19 cellular contexts compared by ENCODE assay signal in genomic region chr6:4615891-4616290, GRCh38.
DNase-seq lines count a peak whose midpoint lies in the region; ATAC-seq and TF ChIP-seq lines count a peak whose summit lies in the region.
"Had no signal": no experiment of that assay in that cellular context is flagged by ENCODE, and none has a peak within 500 bp of the region (broad histone marks: within the 10 kb centered on the region; RNA-seq: fewer than 3 reads in every experiment).

No MANE protein-coding gene starts in this region.

- ATAC-seq in heart left ventricle (peak; percentile 49 to 81 (median 68)), psoas muscle (peak in 3 of 4 donors; percentile 30 to 65 (median 44)), HG02798 (IDR thresholded peaks at IDR 0.05; ENCODE audit: poor library complexity, unreplicated experiment) (no peak), GM19023 (IDR thresholded peaks at IDR 0.05; ENCODE audit: unreplicated experiment) (no peak)
- ATAC-seq: A549, SK-N-SH treated with all-trans-retinoic acid at 6 μM for 48 hours, WTC11 had no signal

- TF ChIP-seq POLR2A in heart left ventricle (IDR thresholded peaks at IDR 0.05), result no peak

- intact Hi-C loops in heart left ventricle (cut with DNase I) (loop anchor here in 1 of 10 donors (10.0 kb wide), 1 partner anchor 261 kb away; no protein-coding TSS in a partner anchor), psoas muscle (cut with DNase I) (no loop called here)

- H3K4me1 ChIP-seq in heart left ventricle, result peaks cover 0 to 17% (median 5%) of the 10 kb centered on the region in 12 donors
- H3K4me1 ChIP-seq in psoas muscle, result peaks cover 8% of the 10 kb centered on the region
- H3K4me1 ChIP-seq: A549 had no signal

- no peak for TF ChIP-seq CTCF in AG10803 (conservative IDR thresholded peaks at IDR 0.05; ENCODE audit: low read length)
- TF ChIP-seq CTCF in heart left ventricle (IDR thresholded peaks at IDR 0.05), result no peak
- TF ChIP-seq CTCF in psoas muscle (IDR thresholded peaks at IDR 0.05), result no peak

- H3K4me3 ChIP-seq in AG10803 (ENCODE audit: low read length), result no peak overlapping the region
- H3K4me3 ChIP-seq in heart left ventricle, result no peak overlapping the region
- no peak overlapping the region for H3K4me3 ChIP-seq in psoas muscle
- H3K4me3 ChIP-seq: A549; BLaER1 treated with 17β-estradiol and CSF1 and Interleukin-3, amounts not matched to agents 10 nM and 100 nM; stomach had no signal

- peak; percentile 88 for DNase-seq in AG10803 (ENCODE audit: low read depth)
- peak; percentile 83 for DNase-seq in NCI-H524 treated with DMSO at 0.1 percent for 48 hours (lab: John Stamatoyannopoulos, UW)
- DNase-seq in heart left ventricle, result peak in 3 of 5 donors; percentile 65 to 68 (median 65)
- peak; percentile 54 to 82 for DNase-seq in psoas muscle
- no peak for DNase-seq in NCI-H1105 (lab: John Stamatoyannopoulos, UW)
- DNase-seq in NCI-H526 (lab: John Stamatoyannopoulos, UW), result no peak
- DNase-seq: activated CD4-positive, alpha-beta T cell treated with anti-CD3 and anti-CD28 coated beads, Interleukin-2, amount 50 U/mL, for 48 hours; activated naive CD8-positive, alpha-beta T cell treated with anti-CD3 and anti-CD28 coated beads, Interleukin-2, amount 10 ng/mL, durations not matched to agents 7 days and 5 days; cortex of kidney; hippocampal formation; NCI-H1417 treated with DMSO at 0.1 percent for 48 hours; NCI-H526 treated with DMSO at 0.1 percent for 48 hours; stomach had no signal

- no peaks in the 10 kb centered on the region for H3K27me3 ChIP-seq in heart left ventricle
- no peaks in the 10 kb centered on the region for H3K27me3 ChIP-seq in psoas muscle (ENCODE audit: insufficient read depth in 3 of 3, low read length in 2 of 3)
- H3K27me3 ChIP-seq: BLaER1 treated with 17β-estradiol and CSF1 and Interleukin-3, amounts not matched to agents 10 nM and 100 nM; stomach had no signal

- WGBS in heart left ventricle, 4 donors, result 26 to 52% (median 36%) methylated on average over 3 of the region's 3 CpGs
- 15 to 23% (median 17%) methylated on average over 3 of the region's 3 CpGs for WGBS in psoas muscle, 3 donors

- H3K27ac ChIP-seq in heart left ventricle (no peak overlapping the region), psoas muscle (no peak overlapping the region)
- H3K27ac ChIP-seq: A549; BLaER1 treated with 17β-estradiol and CSF1 and Interleukin-3, amounts not matched to agents 10 nM and 100 nM had no signal

- no peaks in the 10 kb centered on the region for H3K9me3 ChIP-seq in heart left ventricle
- no peaks in the 10 kb centered on the region for H3K9me3 ChIP-seq in psoas muscle
- H3K9me3 ChIP-seq: A549, stomach had no signal

- H3K36me3 ChIP-seq in heart left ventricle, result no peaks in the 10 kb centered on the region
- H3K36me3 ChIP-seq in psoas muscle (ENCODE audit: insufficient read depth in 1 of 2, low read depth in 1 of 2), result no peaks in the 10 kb centered on the region
- H3K36me3 ChIP-seq: BLaER1 treated with 17β-estradiol and CSF1 and Interleukin-3, amounts not matched to agents 10 nM and 100 nM; stomach had no signal

Comparison
In these comparisons a context has a peak if more than half of its experiments do, and no peak if none do; other contexts are left out.
1. DNase-seq: peak in AG10803 (single experiment), NCI-H524 treated with DMSO at 0.1 percent for 48 hours (single experiment), heart left ventricle (3 of 5) and psoas muscle (2 of 2); none in NCI-H1105 (single experiment) and NCI-H526 (0 of 2).
2. ATAC-seq: peak in heart left ventricle (4 of 4) and psoas muscle (3 of 4); none in HG02798 (single experiment) and GM19023 (single experiment).